In genomic region chr22:23305922-23306374, GRCh38 we compare ENCODE assay signal across 9 cellular contexts.
A peak's percentile ranks its signal among the peaks of the same experiment; 100 is the strongest.
DNase-seq lines count a peak whose midpoint lies in the region; ATAC-seq and TF ChIP-seq lines count a peak whose summit lies in the region.
"Had no signal": no experiment of that assay in that cellular context is flagged by ENCODE, and none has a peak within 500 bp of the region (broad histone marks: within the 10 kb centered on the region; RNA-seq: fewer than 3 reads in every experiment).

No MANE protein-coding gene starts in this region.

- H2BK120ac ChIP-seq in mesendoderm (ENCODE audit: low read depth, low read length): no peak overlapping the region

- no peak overlapping the region for H3K23ac ChIP-seq in mesendoderm (ENCODE audit: low read length)

- H4K8ac ChIP-seq in mesendoderm (ENCODE audit: low read depth, low read length): no peak overlapping the region

- H3K9me3 ChIP-seq in BE2C (no peaks in the 10 kb centered on the region), RWPE2 (ENCODE audit: severe bottlenecking) (no peaks in the 10 kb centered on the region)

- H3K9ac ChIP-seq in mesendoderm (ENCODE audit: low read length): no peak overlapping the region

- H4K5ac ChIP-seq in mesendoderm (ENCODE audit: low read length): no peak overlapping the region

- no peak overlapping the region for H3K4ac ChIP-seq in mesendoderm (ENCODE audit: low read depth, low read length)

- H2BK15ac ChIP-seq in mesendoderm (replicated peaks; ENCODE audit: low read depth): no peak overlapping the region

- TF ChIP-seq CTCF in BE2C (IDR thresholded peaks at IDR 0.05; ENCODE audit: low read depth, low read length): no peak
- TF ChIP-seq CTCF in RWPE2 (IDR thresholded peaks at IDR 0.05; ENCODE audit: poor library complexity, severe bottlenecking): no peak
- TF ChIP-seq CTCF in osteocyte (IDR thresholded peaks at IDR 0.05): no peak
- TF ChIP-seq CTCF in GM20000 (IDR thresholded peaks at IDR 0.05; ENCODE audit: extremely low read depth, missing control alignments): no peak

- no peaks in the 10 kb centered on the region for H3K9me3 Mint-ChIP-seq in osteocyte (ENCODE audit: unreplicated experiment)

- H3K36me3 ChIP-seq in BE2C (no peaks in the 10 kb centered on the region), RWPE2 (ENCODE audit: low read depth) (peaks cover 35% of the 10 kb centered on the region), mesendoderm (ENCODE audit: control insufficient read depth, insufficient read depth, low read length) (peaks cover 2% of the 10 kb centered on the region)

- H3K79me2 ChIP-seq in mesendoderm (ENCODE audit: control insufficient read depth, insufficient read depth, low read length): no peaks in the 10 kb centered on the region

- H3K4me3 ChIP-seq in BE2C (ENCODE audit: low read depth, low read length) (no peak overlapping the region), RWPE2 (ENCODE audit: severe bottlenecking) (no peak overlapping the region), mesendoderm (ENCODE audit: low read length) (no peak overlapping the region)

- no peak overlapping the region for H2BK5ac ChIP-seq in mesendoderm (ENCODE audit: low read length)

- peak overlapping the region; percentile 81 for H3K27ac Mint-ChIP-seq in osteocyte (ENCODE audit: unreplicated experiment)

- no peaks in the 10 kb centered on the region for H3K27me3 Mint-ChIP-seq in osteocyte (ENCODE audit: unreplicated experiment)

- peaks cover 9% of the 10 kb centered on the region for H3K36me3 Mint-ChIP-seq in osteocyte (ENCODE audit: unreplicated experiment)

- no peak overlapping the region for H3K4me3 Mint-ChIP-seq in osteocyte (ENCODE audit: unreplicated experiment)

- ATAC-seq in RWPE2 (ENCODE audit: low read depth): no peak; the same call in 2 of the 3 replicates
- ATAC-seq in HG02642 (IDR thresholded peaks at IDR 0.05; ENCODE audit: poor library complexity, unreplicated experiment): no peak

- peaks cover 12% of the 10 kb centered on the region for H3K4me1 ChIP-seq in BE2C
- H3K4me1 ChIP-seq in RWPE2 (ENCODE audit: insufficient read depth, poor library complexity, severe bottlenecking): no peaks in the 10 kb centered on the region
- H3K4me1 ChIP-seq in mesendoderm (ENCODE audit: control insufficient read depth, low read depth, low read length): no peaks in the 10 kb centered on the region

- H3K27ac ChIP-seq in RWPE2 (ENCODE audit: poor library complexity, severe bottlenecking) (no peak overlapping the region), mesendoderm (ENCODE audit: low read depth, low read length) (no peak overlapping the region)

- no peak overlapping the region for H3K4me2 ChIP-seq in mesendoderm (ENCODE audit: low read length)

- H3K18ac ChIP-seq in mesendoderm (ENCODE audit: low read length): no peak overlapping the region

- no CpG with 5 or more reads among the region's 11 CpGs for WGBS in mesendoderm (ENCODE audit: extremely low coverage, insufficient coverage, low lambda C conversion rate)

- no peak overlapping the region for H2AK5ac ChIP-seq in mesendoderm (ENCODE audit: low read length)

- H3K79me1 ChIP-seq in mesendoderm (ENCODE audit: low read length): no peaks in the 10 kb centered on the region

- H3K27me3 ChIP-seq in BE2C (no peaks in the 10 kb centered on the region), RWPE2 (ENCODE audit: insufficient read depth, poor library complexity, severe bottlenecking) (no peaks in the 10 kb centered on the region), mesendoderm (ENCODE audit: insufficient read depth, low read length, poor library complexity) (no peaks in the 10 kb centered on the region)

- peaks cover 36% of the 10 kb centered on the region for H3K4me1 Mint-ChIP-seq in osteocyte (ENCODE audit: unreplicated experiment)

- H3K56ac ChIP-seq in mesendoderm (ENCODE audit: low read length): no peak overlapping the region

- peak; percentile 88 for DNase-seq in BE2C
- peak; percentile 29 for DNase-seq in RWPE2 (ENCODE audit: low spot score)
- DNase-seq in fibroblast of peridontal ligament (ENCODE audit: extremely low read depth): peak; percentile 74
- DNase-seq in osteocyte (ENCODE audit: extremely low spot score, unreplicated experiment): no peak
- DNase-seq in GM20000 (ENCODE audit: low spot score): no peak
- no peak for DNase-seq in activated CD4-positive, alpha-beta T cell treated with anti-CD3 and anti-CD28 coated beads for 1 hour
- DNase-seq in mesendoderm: no peak
- DNase-seq: NCI-H2171 had no signal

Comparison
In these comparisons a context has a peak if more than half of its experiments do, and no peak if none do; other contexts are left out.
1. DNase-seq: peak in BE2C (single experiment), RWPE2 (single experiment) and fibroblast of peridontal ligament (single experiment); none in osteocyte (single experiment), GM20000 (single experiment), activated CD4-positive, alpha-beta T cell treated with anti-CD3 and anti-CD28 coated beads for 1 hour (single experiment) and mesendoderm (single experiment).